7 cellular contexts compared by ENCODE assay signal in the genomic region with DNA sequence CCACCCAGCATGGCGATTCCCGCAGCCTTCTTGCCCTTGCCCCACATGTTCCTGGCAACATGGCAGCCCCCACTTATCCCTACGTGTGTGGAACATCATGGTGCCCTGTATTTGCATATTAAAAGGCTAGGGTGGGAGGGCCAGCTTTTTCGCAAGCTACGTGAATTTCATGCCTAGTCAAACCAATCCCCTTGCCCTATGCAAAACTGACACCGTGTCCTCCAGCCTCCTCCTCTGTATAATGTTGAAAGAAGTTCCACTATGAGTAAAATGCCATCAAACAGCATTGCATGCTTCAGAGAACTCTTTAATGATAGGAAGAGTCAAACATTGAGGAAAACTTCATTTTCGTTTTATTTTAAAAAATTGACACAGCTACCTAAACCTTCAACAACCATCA.
"Had no signal": no experiment of that assay in that cellular context is flagged by ENCODE, and none has a peak within 500 bp of the region (broad histone marks: within the 10 kb centered on the region; RNA-seq: fewer than 3 reads in every experiment).

No MANE protein-coding gene starts in this region.

- DNase-seq: IMR-90, KBM-7, KG1 had no signal

- H3K27ac ChIP-seq: HL-60 had no signal

- FAIRE-seq: HepG2, HTR-8/SVneo, K562 had no signal

- H3K4me3 ChIP-seq: K562 had no signal
